Comparison of ENCODE assay signal across 29 cellular contexts in genomic region chr1:21131200-21131599, GRCh38.
"Had no signal": no experiment of that assay in that cellular context is flagged by ENCODE, and none has a peak within 500 bp of the region (broad histone marks: within the 10 kb centered on the region; RNA-seq: fewer than 3 reads in every experiment).

No MANE protein-coding gene starts in this region.

- H3K9me3 Mint-ChIP-seq: natural killer cell; stimulated activated effector memory CD8-positive, alpha-beta T cell treated with anti-CD3 and anti-CD28 coated beads, Interleukin-12 subunit alpha, Interleukin-12 subunit beta, amount 100 ng/mL, for 72 hours; stimulated activated naive CD8-positive, alpha-beta T cell treated with anti-CD3 and anti-CD28 coated beads, Interleukin-15, amount 100 ng/mL, for 72 hours had no signal

- H3K4me3 ChIP-seq: neural progenitor cell, ovary, psoas muscle, right lobe of liver, sigmoid colon, suprapubic skin, testis, tibial artery, transverse colon, upper lobe of right lung, uterus had no signal

- DNase-seq: natural killer cell; occipital lobe; ovary; posterior cingulate gyrus; psoas muscle; right cardiac atrium; right lobe of liver; sigmoid colon; small intestine; stimulated activated CD4-positive, alpha-beta T cell treated with anti-CD3 and anti-CD28 coated beads, Interleukin-15, amount 100 ng/mL, for 24 hours; stimulated activated CD4-positive, alpha-beta T cell treated with anti-CD3 and anti-CD28 coated beads, Interleukin-2, amount 100 ng/mL, for 24 hours; stimulated activated CD4-positive, alpha-beta T cell treated with anti-CD3 and anti-CD28 coated beads, Interleukin-2, amount 100 ng/mL, for 48 hours; stimulated activated CD4-positive, alpha-beta T cell treated with anti-CD3 and anti-CD28 coated beads, Interleukin-4, amount 100 ng/mL, for 24 hours; stimulated activated naive CD4-positive, alpha-beta T cell; stimulated activated naive CD8-positive, alpha-beta T cell treated with anti-CD3 and anti-CD28 coated beads, Interleukin-15, amount 100 ng/mL, for 72 hours; stimulated activated naive CD8-positive, alpha-beta T cell treated with anti-CD3 and anti-CD28 coated beads, Interleukin-15, Interleukin-2, amounts not matched to agents 100 U/mL and 50 U/mL, for 24 hours; substantia nigra; testis; tibial artery; transverse colon; upper lobe of right lung; uterus had no signal

- H3K36me3 ChIP-seq: ovary, right lobe of liver, uterus had no signal

- H3K4me2 ChIP-seq: neural progenitor cell had no signal

- H3K4me1 Mint-ChIP-seq: nephron; neural progenitor cell; stimulated activated effector memory CD8-positive, alpha-beta T cell treated with anti-CD3 and anti-CD28 coated beads, Interleukin-12 subunit alpha, Interleukin-12 subunit beta, amount 100 ng/mL, for 72 hours; stimulated activated naive CD8-positive, alpha-beta T cell treated with anti-CD3 and anti-CD28 coated beads, Interleukin-15, amount 100 ng/mL, for 72 hours had no signal

- H3K9ac ChIP-seq: neural progenitor cell, parathyroid adenoma had no signal

- H2AFZ ChIP-seq: neural progenitor cell, parathyroid adenoma had no signal

- H3K27me3 Mint-ChIP-seq: progenitor cell of endocrine pancreas; stimulated activated naive CD8-positive, alpha-beta T cell treated with anti-CD3 and anti-CD28 coated beads, Interleukin-15, amount 100 ng/mL, for 72 hours; type B pancreatic cell had no signal

- FAIRE-seq: small intestine had no signal

- H3K4me1 ChIP-seq: parathyroid adenoma, right lobe of liver, sigmoid colon, suprapubic skin, tibial artery, transverse colon, upper lobe of right lung, uterus had no signal

- H3K27ac Mint-ChIP-seq: nephron; neural progenitor cell; progenitor cell of endocrine pancreas; stimulated activated effector memory CD8-positive, alpha-beta T cell treated with anti-CD3 and anti-CD28 coated beads, Interleukin-12 subunit alpha, Interleukin-12 subunit beta, amount 100 ng/mL, for 72 hours; type B pancreatic cell had no signal

- H3K27me3 ChIP-seq: neural progenitor cell, ovary, right lobe of liver, sigmoid colon, suprapubic skin, testis, tibial artery, transverse colon, upper lobe of right lung, uterus had no signal

- H3K4me3 Mint-ChIP-seq: natural killer cell; nephron; neural progenitor cell; stimulated activated effector memory CD8-positive, alpha-beta T cell treated with anti-CD3 and anti-CD28 coated beads, Interleukin-12 subunit alpha, Interleukin-12 subunit beta, amount 100 ng/mL, for 72 hours; stimulated activated naive CD8-positive, alpha-beta T cell treated with anti-CD3 and anti-CD28 coated beads, Interleukin-15, amount 100 ng/mL, for 72 hours; type B pancreatic cell had no signal

- H3K27ac ChIP-seq: neural progenitor cell, ovary, parathyroid adenoma, psoas muscle, right lobe of liver, sigmoid colon, suprapubic skin, testis, tibial artery, transverse colon, upper lobe of right lung, uterus had no signal

- H3K9me3 ChIP-seq: ovary, psoas muscle, right lobe of liver, sigmoid colon, suprapubic skin, testis, tibial artery, transverse colon, upper lobe of right lung, uterus had no signal

- H3K36me3 Mint-ChIP-seq: natural killer cell had no signal

- ATAC-seq: natural killer cell; psoas muscle; right cardiac atrium; right lobe of liver; stimulated activated effector memory CD8-positive, alpha-beta T cell treated with anti-CD3 and anti-CD28 coated beads, Interleukin-12 subunit alpha, Interleukin-12 subunit beta, amount 100 ng/mL, for 72 hours; stimulated activated naive CD8-positive, alpha-beta T cell treated with anti-CD3 and anti-CD28 coated beads, Interleukin-15, amount 100 ng/mL, for 72 hours; stimulated activated naive CD8-positive, alpha-beta T cell treated with anti-CD3 and anti-CD28 coated beads, Interleukin-15, Interleukin-2, amounts not matched to agents 100 U/mL and 50 U/mL, for 24 hours; upper lobe of right lung had no signal
